In the genomic region with DNA sequence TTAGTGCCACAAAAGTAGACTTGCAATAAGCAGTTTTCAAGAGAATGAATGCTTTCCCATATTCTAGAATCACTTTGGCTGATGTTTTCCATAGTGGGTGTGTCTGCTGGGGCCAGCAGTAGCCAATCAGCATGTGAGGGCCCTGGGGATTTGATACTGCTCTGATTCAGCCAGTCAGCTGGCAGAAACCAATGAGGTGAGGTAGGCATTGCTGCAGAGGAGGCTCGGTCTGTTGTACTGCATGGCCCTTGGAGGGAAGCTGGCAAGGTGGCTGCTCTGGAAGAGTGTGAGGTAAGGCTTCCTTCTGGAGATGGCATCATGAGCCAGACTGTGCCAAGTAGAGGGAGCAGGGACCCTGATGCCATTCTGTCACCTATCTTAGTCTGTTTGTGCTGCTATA, we compare ENCODE assay signal across 20 cellular contexts. TPM values are rescaled to one million over a fixed set of nuclear protein-coding genes. Genes with fewer than 3 reads are reported as not detected.
DNase-seq lines count a peak whose midpoint lies in the region; ATAC-seq and TF ChIP-seq lines count a peak whose summit lies in the region.
"Had no signal": no experiment of that assay in that cellular context is flagged by ENCODE, and none has a peak within 500 bp of the region (broad histone marks: within the 10 kb centered on the region; RNA-seq: fewer than 3 reads in every experiment).

No MANE protein-coding gene starts in this region.

- CTCF ChIA-PET in CD8-positive, alpha-beta memory T cell (lab: Charles Lee) = no interaction called here

- peaks cover 5% of the 10 kb centered on the region for H3K27me3 Mint-ChIP-seq in glutamatergic neuron (ENCODE audit: unreplicated experiment)
- no peaks in the 10 kb centered on the region for H3K27me3 Mint-ChIP-seq in CD8-positive, alpha-beta memory T cell
- H3K27me3 Mint-ChIP-seq: effector memory CD8-positive, alpha-beta T cell; type B pancreatic cell had no signal

- no peaks in the 10 kb centered on the region for H3K9me3 ChIP-seq in SJCRH30 (replicated peaks)
- H3K9me3 ChIP-seq in CD8-positive, alpha-beta memory T cell (ENCODE audit: low read length) = no peaks in the 10 kb centered on the region

- H3K27ac Mint-ChIP-seq in glutamatergic neuron (ENCODE audit: unreplicated experiment) = no peak overlapping the region
- no peak overlapping the region for H3K27ac Mint-ChIP-seq in CD8-positive, alpha-beta memory T cell
- H3K27ac Mint-ChIP-seq: stimulated activated effector memory CD8-positive, alpha-beta T cell treated with anti-CD3 and anti-CD28 coated beads, Interleukin-12 subunit alpha, Interleukin-12 subunit beta, amount 100 ng/mL, for 72 hours; type B pancreatic cell had no signal

- POLR2A ChIA-PET in CD8-positive, alpha-beta memory T cell (lab: Charles Lee) = no interaction called here

- H3K4me1 Mint-ChIP-seq in glutamatergic neuron (ENCODE audit: low read depth, unreplicated experiment) = peaks cover 3% of the 10 kb centered on the region
- peaks cover 18 to 29% (median 25%) of the 10 kb centered on the region in 3 donors for H3K4me1 Mint-ChIP-seq in CD8-positive, alpha-beta memory T cell

- no peak overlapping the region for H3K27ac ChIP-seq in SJCRH30
- no peak overlapping the region for H3K27ac ChIP-seq in CD8-positive, alpha-beta memory T cell (ENCODE audit: low read depth, low read length)
- H3K27ac ChIP-seq: left ventricle myocardium inferior had no signal

- H3K36me3 ChIP-seq in SJCRH30 = peaks cover 26% of the 10 kb centered on the region
- peaks cover 23% of the 10 kb centered on the region for H3K36me3 ChIP-seq in CD8-positive, alpha-beta memory T cell (ENCODE audit: insufficient read depth, low read length)

- no peak overlapping the region for H3K4me3 ChIP-seq in SJCRH30
- no peak overlapping the region for H3K4me3 ChIP-seq in CD8-positive, alpha-beta memory T cell (ENCODE audit: low read length)
- H3K4me3 ChIP-seq: left ventricle myocardium inferior had no signal

- H3K4me1 ChIP-seq in SJCRH30 = no peaks in the 10 kb centered on the region
- no peaks in the 10 kb centered on the region for H3K4me1 ChIP-seq in CD8-positive, alpha-beta memory T cell (ENCODE audit: insufficient read depth, low read length)

- in situ Hi-C loops in Caki2 (cut with HindIII; ENCODE audit: low pct_unique_long_range_greater_than_20kb, low sequenced_read_pairs) (no loop called here), KBM-7 (cut with MboI; ENCODE audit: low pct_unique_long_range_greater_than_20kb, low sequenced_read_pairs) (no loop called here)

- H3K27me3 ChIP-seq in SJCRH30 = no peaks in the 10 kb centered on the region
- no peaks in the 10 kb centered on the region for H3K27me3 ChIP-seq in CD8-positive, alpha-beta memory T cell (ENCODE audit: insufficient read depth, low read length, poor library complexity, severe bottlenecking)

- no peak for TF ChIP-seq CTCF in glutamatergic neuron (IDR thresholded peaks at IDR 0.05; ENCODE audit: partially characterized antibody, unreplicated experiment)

- DNase-seq in Caki2 (ENCODE audit: low read depth) = peak; percentile 61
- peak; percentile 21 for DNase-seq in H4 (ENCODE audit: low spot score)
- DNase-seq in SJCRH30 = peak; percentile 17 to 35
- peak; percentile 30 for DNase-seq in glutamatergic neuron
- DNase-seq in KBM-7 = no peak
- DNase-seq in NAMALWA (ENCODE audit: low spot score) = no peak
- no peak for DNase-seq in CD8-positive, alpha-beta memory T cell
- DNase-seq: activated CD4-positive, alpha-beta T cell treated with anti-CD3 and anti-CD28 coated beads, Interleukin-2, amount 50 U/mL, for 1 hour; caudate nucleus; effector memory CD8-positive, alpha-beta T cell; foreskin fibroblast; Kasumi-1; left ventricle myocardium inferior; NCI-H510A treated with DMSO at 0.1 percent for 48 hours; posterior cingulate gyrus; small intestine; T-helper 9 cell had no signal

- H3K36me3 Mint-ChIP-seq in glutamatergic neuron (ENCODE audit: unreplicated experiment) = peaks cover 16% of the 10 kb centered on the region
- peaks cover 23 to 80% (median 42%) of the 10 kb centered on the region in 3 donors for H3K36me3 Mint-ChIP-seq in CD8-positive, alpha-beta memory T cell

- H3K4me3 Mint-ChIP-seq in glutamatergic neuron (ENCODE audit: unreplicated experiment) = no peak overlapping the region
- H3K4me3 Mint-ChIP-seq in CD8-positive, alpha-beta memory T cell = no peak overlapping the region
- H3K4me3 Mint-ChIP-seq: effector memory CD8-positive, alpha-beta T cell; stimulated activated effector memory CD8-positive, alpha-beta T cell treated with anti-CD3 and anti-CD28 coated beads, Interleukin-12 subunit alpha, Interleukin-12 subunit beta, amount 100 ng/mL, for 72 hours; type B pancreatic cell had no signal

- peaks cover 3% of the 10 kb centered on the region for H3K9me3 Mint-ChIP-seq in glutamatergic neuron (ENCODE audit: unreplicated experiment)
- H3K9me3 Mint-ChIP-seq in CD8-positive, alpha-beta memory T cell = peaks cover 2 to 8% (median 3%) of the 10 kb centered on the region in 5 donors
- H3K9me3 Mint-ChIP-seq: effector memory CD8-positive, alpha-beta T cell; type B pancreatic cell had no signal

- no peak for ATAC-seq in HG02763 (IDR thresholded peaks at IDR 0.05; ENCODE audit: unreplicated experiment)
- ATAC-seq: effector memory CD8-positive, alpha-beta T cell; stimulated activated effector memory CD8-positive, alpha-beta T cell treated with anti-CD3 and anti-CD28 coated beads, Interleukin-12 subunit alpha, Interleukin-12 subunit beta, amount 100 ng/mL, for 72 hours had no signal

RNA-seq across cellular contexts. Expression of gene TMEM87B, which starts 22.7 kb away (rescaled TPM):
- total RNA-seq in Caki2 (2014; rRNA removed; shearing (Covaris generic); ENCODE audit: low replicate concordance) = 18.1 and 20.7 TPM in 2 replicates
- total RNA-seq in H4 (2014; rRNA removed; shearing (Covaris generic)) = 9.3 and 20.2 TPM in 2 replicates
- 6.9 and 9.1 TPM in 2 replicates for total RNA-seq in SJCRH30 (2014; rRNA removed; shearing (Covaris generic))
- total RNA-seq in glutamatergic neuron (ENCODE audit: unreplicated experiment) = 8.6 TPM
- total RNA-seq in CD8-positive, alpha-beta memory T cell = 10 to 100 TPM; 16.8 to 17.3 TPM
- polyA plus RNA-seq in CD8-positive, alpha-beta memory T cell = 12.9 TPM

Comparison
In these comparisons a context has a peak if more than half of its experiments do, and no peak if none do; other contexts are left out.
1. DNase-seq: peak in Caki2 (single experiment), H4 (single experiment), SJCRH30 (2 of 2) and glutamatergic neuron (single experiment); none in KBM-7 (single experiment), NAMALWA (single experiment) and CD8-positive, alpha-beta memory T cell (0 of 5).